Comparison of ENCODE assay signal across 13 cellular contexts in genomic region chr7:129877146-129877792, GRCh38.
A peak's percentile ranks its signal among the peaks of the same experiment; 100 is the strongest.
DNase-seq lines count a peak whose midpoint lies in the region; ATAC-seq lines count a peak whose summit lies in the region.
"Had no signal": no experiment of that assay in that cellular context is flagged by ENCODE, and none has a peak within 500 bp of the region (broad histone marks: within the 10 kb centered on the region; RNA-seq: fewer than 3 reads in every experiment).

No MANE protein-coding gene starts in this region.

- peaks cover 13% of the 10 kb centered on the region for H3K36me3 Mint-ChIP-seq in activated naive CD8-positive, alpha-beta T cell treated with anti-CD3 and anti-CD28 coated beads, Interleukin-2, amount 50 U/mL, for 24 hours (ENCODE audit: low read depth)

- H3K27ac ChIP-seq in thymus (ENCODE audit: low read depth): peak overlapping the region; percentile 52

- peak overlapping the region; percentile 4 for H3K27ac Mint-ChIP-seq in activated naive CD8-positive, alpha-beta T cell treated with anti-CD3 and anti-CD28 coated beads, Interleukin-2, amount 50 U/mL, for 24 hours

- no peaks in the 10 kb centered on the region for H3K27me3 ChIP-seq in thymus (ENCODE audit: control insufficient read depth, insufficient read depth)

- H3K4me1 ChIP-seq in thymus (ENCODE audit: control insufficient read depth, insufficient read depth, low read length): no peaks in the 10 kb centered on the region

- H3K36me3 ChIP-seq in thymus (ENCODE audit: control insufficient read depth, insufficient read depth): peaks cover 4% of the 10 kb centered on the region

- intact Hi-C loops in left ventricle myocardium superior (cut with micrococcal nuclease): no loop called here

- H3K4me1 Mint-ChIP-seq in activated naive CD8-positive, alpha-beta T cell treated with anti-CD3 and anti-CD28 coated beads, Interleukin-2, amount 50 U/mL, for 24 hours: peaks cover 48% of the 10 kb centered on the region

- no peaks in the 10 kb centered on the region for H3K9me3 ChIP-seq in thymus (ENCODE audit: control insufficient read depth)

- DNase-seq in SKM-1 treated with dmso at 0.1 percent for 144 hours (lab: John Stamatoyannopoulos, UW; ENCODE audit: unreplicated experiment) (peak; percentile 9), SKM-1 (lab: John Stamatoyannopoulos, UW; ENCODE audit: unreplicated experiment) (no peak), left ventricle myocardium superior (no peak), GM19238 (ENCODE audit: insufficient read length, low spot score) (no peak), NCI-H2081 (lab: John Stamatoyannopoulos, UW) (no peak)
- DNase-seq in activated naive CD8-positive, alpha-beta T cell treated with anti-CD3 and anti-CD28 coated beads, Interleukin-2, amount 50 U/mL, for 24 hours: no peak
- no peak for DNase-seq in stimulated activated CD4-positive, alpha-beta T cell treated with anti-CD3 and anti-CD28 coated beads, Interleukin-4, amount 100 ng/mL, for 24 hours
- DNase-seq: NCI-H524 treated with DMSO at 0.1 percent for 48 hours; stimulated activated CD4-positive, alpha-beta T cell treated with anti-CD3 and anti-CD28 coated beads, Interleukin-12 subunit alpha, Interleukin-12 subunit beta, amount 100 ng/mL, for 4 hours; stimulated activated naive CD4-positive, alpha-beta T cell; T-helper 1 cell had no signal

- H3K27me3 Mint-ChIP-seq in activated naive CD8-positive, alpha-beta T cell treated with anti-CD3 and anti-CD28 coated beads, Interleukin-2, amount 50 U/mL, for 24 hours: no peaks in the 10 kb centered on the region
- H3K27me3 Mint-ChIP-seq: central memory CD8-positive, alpha-beta T cell had no signal

- no peak overlapping the region for H3K4me3 ChIP-seq in thymus (ENCODE audit: low read length)

- no peak overlapping the region for H3K4me3 Mint-ChIP-seq in activated naive CD8-positive, alpha-beta T cell treated with anti-CD3 and anti-CD28 coated beads, Interleukin-2, amount 50 U/mL, for 24 hours
- H3K4me3 Mint-ChIP-seq: central memory CD8-positive, alpha-beta T cell had no signal

- no peaks in the 10 kb centered on the region for H3K9me3 Mint-ChIP-seq in activated naive CD8-positive, alpha-beta T cell treated with anti-CD3 and anti-CD28 coated beads, Interleukin-2, amount 50 U/mL, for 24 hours
- H3K9me3 Mint-ChIP-seq: central memory CD8-positive, alpha-beta T cell had no signal

- no peak for ATAC-seq in activated naive CD8-positive, alpha-beta T cell treated with anti-CD3 and anti-CD28 coated beads, Interleukin-2, amount 50 U/mL, for 24 hours
- ATAC-seq in left ventricle myocardium superior: peak; percentile 69

- 96% methylated on average over 3 of the region's 3 CpGs for WGBS in thymus
